ENCODE assay signal across 16 cellular contexts in the genomic region with DNA sequence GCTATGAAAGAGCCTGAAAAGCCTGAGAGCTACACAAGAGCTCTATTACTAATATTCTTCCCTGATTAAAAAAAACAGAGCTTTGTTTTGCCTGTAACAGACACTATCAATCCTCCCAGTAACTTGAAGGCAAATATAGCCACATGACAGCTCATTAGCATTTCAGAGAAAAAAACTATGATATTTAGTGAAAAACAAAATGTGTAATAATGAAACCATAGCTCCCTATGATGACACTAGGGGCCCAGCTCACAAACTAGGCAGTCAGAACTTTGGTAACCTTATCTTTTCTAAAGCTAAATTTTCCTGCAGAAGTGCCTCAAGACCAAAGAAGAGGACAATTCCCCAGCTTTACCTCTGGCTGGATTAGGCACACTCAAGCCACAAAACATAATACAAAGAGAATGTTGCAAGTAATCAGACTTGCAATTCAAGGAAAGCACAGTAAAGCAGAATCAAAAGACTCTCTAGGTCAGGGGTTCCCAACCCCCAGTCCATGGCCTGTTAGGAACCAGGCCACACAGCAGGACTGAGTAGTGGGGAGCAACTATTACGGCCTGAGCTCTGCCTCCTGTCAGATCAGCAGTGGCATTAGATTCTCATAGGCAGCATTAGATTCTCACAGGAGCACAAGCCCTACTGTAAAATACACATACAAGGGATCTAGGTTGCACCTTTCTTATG.
A peak's percentile ranks its signal among the peaks of the same experiment; 100 is the strongest.
DNase-seq lines count a peak whose midpoint lies in the region; ATAC-seq and TF ChIP-seq lines count a peak whose summit lies in the region.
"Had no signal": no experiment of that assay in that cellular context is flagged by ENCODE, and none has a peak within 500 bp of the region (broad histone marks: within the 10 kb centered on the region; RNA-seq: fewer than 3 reads in every experiment).

No MANE protein-coding gene starts in this region.

- DNase-seq in GM06990 (ENCODE audit: extremely low read depth, insufficient read length) = no peak
- peak; percentile 48 for DNase-seq in GM13977 (ENCODE audit: low spot score)
- DNase-seq in amniotic epithelial cell (ENCODE audit: low read depth) = peak; percentile 34
- no peak for DNase-seq in NCI-H1436 treated with DMSO at 0.1 percent for 48 hours (lab: John Stamatoyannopoulos, UW)
- DNase-seq in AML-193 (lab: John Stamatoyannopoulos, UW) = no peak
- no peak for DNase-seq in RKO (ENCODE audit: low spot score)
- DNase-seq: activated gamma-delta T cell treated with Interleukin-2 at 50 U/mL for 16 hours; BE2C; DMS79; effector CD8-positive, alpha-beta T cell; NCI-H187 treated with DMSO at 0.1 percent for 48 hours; NCI-H774; RPMI8226 had no signal

- peak; percentile 54 for ATAC-seq in HG03280 (IDR thresholded peaks at IDR 0.05; ENCODE audit: unreplicated experiment)

- no peak for TF ChIP-seq CTCF in GM06990 (IDR thresholded peaks at IDR 0.05; ENCODE audit: insufficient read depth, low read length, poor library complexity, severe bottlenecking)
- no peak for TF ChIP-seq CTCF in GM13977 (IDR thresholded peaks at IDR 0.05; ENCODE audit: extremely low read depth, insufficient read depth, missing control alignments)

- H3K4me3 ChIP-seq in GM06990 (replicated peaks; ENCODE audit: low read depth, low read length) = peak overlapping the region; percentile 8; the same call in 1 of the 2 replicates
- H3K4me3 ChIP-seq: skin epidermis, vagina had no signal

- no peaks in the 10 kb centered on the region for H3K27me3 ChIP-seq in GM06990 (replicated peaks; ENCODE audit: control insufficient read depth, insufficient read depth, low read length)
- H3K27me3 ChIP-seq: BE2C, vagina had no signal

- H3K36me3 ChIP-seq in GM06990 (ENCODE audit: control insufficient read depth, insufficient read depth, low read length) = no peaks in the 10 kb centered on the region; the same call in none of the 2 replicates

- in situ Hi-C loops in GM13977 (cut with MboI; ENCODE audit: low pct_unique_long_range_greater_than_20kb, low sequenced_read_pairs, unreplicated experiment) = no loop called here

Comparison
In these comparisons a context has a peak if more than half of its experiments do, and no peak if none do; other contexts are left out.
1. DNase-seq: peak in GM13977 (single experiment) and amniotic epithelial cell (single experiment); none in GM06990 (single experiment), NCI-H1436 treated with DMSO at 0.1 percent for 48 hours (single experiment), AML-193 (0 of 2) and RKO (single experiment).